ENCODE assay signal across 25 cellular contexts in genomic region chr2:15814406-15814805, GRCh38.
"Had no signal": no experiment of that assay in that cellular context is flagged by ENCODE, and none has a peak within 500 bp of the region (broad histone marks: within the 10 kb centered on the region; RNA-seq: fewer than 3 reads in every experiment).

No MANE protein-coding gene starts in this region.

- ATAC-seq: foreskin keratinocyte; heart left ventricle; naive thymus-derived CD8-positive, alpha-beta T cell; pancreas; right lobe of liver; stimulated activated memory B cell treated with anti-CD40 and anti-IgM and Interleukin-4, amounts not matched to agents 10 μg/mL and 1 μg/mL and 100 μg/mL, for 72 hours; upper lobe of right lung had no signal

- H3K4me3 Mint-ChIP-seq: endodermal cell; naive thymus-derived CD8-positive, alpha-beta T cell; neural progenitor cell; stimulated activated memory B cell treated with anti-CD40 and anti-IgM and Interleukin-4, amounts not matched to agents 10 μg/mL and 1 μg/mL and 100 μg/mL, for 72 hours; stimulated activated naive CD8-positive, alpha-beta T cell treated with anti-CD3 and anti-CD28 coated beads, Interleukin-15, Interleukin-2, amounts not matched to agents 100 ng/mL and 50 ng/mL, for 24 hours had no signal

- H3K36me3 Mint-ChIP-seq: naive thymus-derived CD8-positive, alpha-beta T cell; stimulated activated memory B cell treated with anti-CD40 and anti-IgM and Interleukin-4, amounts not matched to agents 10 μg/mL and 1 μg/mL and 100 μg/mL, for 72 hours had no signal

- DNase-seq: colonic mucosa; dermis blood vessel endothelial cell; effector CD4-positive, alpha-beta T cell; endodermal cell; erythroblast; foreskin keratinocyte; heart left ventricle; left ventricle myocardium inferior; mesendoderm; naive thymus-derived CD8-positive, alpha-beta T cell; pancreas; right lobe of liver; spleen; stimulated activated CD4-positive, alpha-beta T cell treated with anti-CD3 and anti-CD28 coated beads, Interleukin-15, amount 100 ng/mL, for 24 hours; stimulated activated CD4-positive, alpha-beta T cell treated with anti-CD3 and anti-CD28 coated beads, Interleukin-1b, Interleukin-23, amount 100 ng/mL, for 48 hours; stimulated activated CD4-positive, alpha-beta T cell treated with anti-CD3 and anti-CD28 coated beads, Interleukin-4, amount 100 ng/mL, for 24 hours; testis; upper lobe of right lung had no signal

- H3K4me1 Mint-ChIP-seq: naive thymus-derived CD8-positive, alpha-beta T cell; stimulated activated memory B cell treated with anti-CD40 and anti-IgM and Interleukin-4, amounts not matched to agents 10 μg/mL and 1 μg/mL and 100 μg/mL, for 72 hours had no signal

- H3K27me3 ChIP-seq: colonic mucosa, foreskin keratinocyte, neural progenitor cell, pancreas, right lobe of liver, testis, tibial nerve, upper lobe of right lung, vagina had no signal

- H3K27ac Mint-ChIP-seq: endodermal cell; stimulated activated memory B cell treated with anti-CD40 and anti-IgM and Interleukin-4, amounts not matched to agents 10 μg/mL and 1 μg/mL and 100 μg/mL, for 72 hours; stimulated activated naive CD8-positive, alpha-beta T cell treated with anti-CD3 and anti-CD28 coated beads, Interleukin-15, Interleukin-2, amounts not matched to agents 100 ng/mL and 50 ng/mL, for 24 hours had no signal

- H3K9me3 Mint-ChIP-seq: endodermal cell; naive thymus-derived CD8-positive, alpha-beta T cell; stimulated activated memory B cell treated with anti-CD40 and anti-IgM and Interleukin-4, amounts not matched to agents 10 μg/mL and 1 μg/mL and 100 μg/mL, for 72 hours; stimulated activated naive CD8-positive, alpha-beta T cell treated with anti-CD3 and anti-CD28 coated beads, Interleukin-15, Interleukin-2, amounts not matched to agents 100 ng/mL and 50 ng/mL, for 24 hours had no signal

- H3K27ac ChIP-seq: colonic mucosa, foreskin keratinocyte, heart left ventricle, left ventricle myocardium inferior, neural progenitor cell, pancreas, prostate gland, right lobe of liver, spleen, testis, tibial nerve, upper lobe of right lung, vagina had no signal

- H3K4me3 ChIP-seq: colonic mucosa, heart left ventricle, left ventricle myocardium inferior, lung, neural progenitor cell, pancreas, prostate gland, right lobe of liver, spleen, testis, tibial nerve, upper lobe of right lung, vagina had no signal

- H3K4me1 ChIP-seq: colonic mucosa, foreskin keratinocyte, pancreas, prostate gland, right lobe of liver, tibial nerve, upper lobe of right lung, vagina had no signal

- H3K9me3 ChIP-seq: colonic mucosa, heart left ventricle, left ventricle myocardium inferior, pancreas, prostate gland, right lobe of liver, spleen, testis, tibial nerve, upper lobe of right lung, vagina had no signal

- H3K36me3 ChIP-seq: colonic mucosa, heart left ventricle, left ventricle myocardium inferior, neural progenitor cell, pancreas, prostate gland, right lobe of liver, spleen, tibial nerve, upper lobe of right lung, vagina had no signal
